ENCODE assay signal across 21 cellular contexts in genomic region chr16:8752706-8753105, GRCh38.
"Had no signal": no experiment of that assay in that cellular context is flagged by ENCODE, and none has a peak within 500 bp of the region (broad histone marks: within the 10 kb centered on the region; RNA-seq: fewer than 3 reads in every experiment).

No MANE protein-coding gene starts in this region.

- H3K27ac ChIP-seq: HL-60, SJSA1, SK-N-MC had no signal

- ATAC-seq: Right ventricle myocardium inferior had no signal

- DNase-seq: KBM-7, NCI-H1092, NCI-H1105 treated with DMSO at 0.1 percent for 48 hours, NCI-H1417 treated with DMSO at 0.1 percent for 48 hours, NCI-H146, NCI-H187, NCI-H2029, NCI-H2081 treated with DMSO at 0.1 percent for 48 hours, NCI-H2171, NCI-H446, NCI-H510A, NCI-H524 treated with DMSO at 0.1 percent for 48 hours, NCI-H69, NCI-H774, SHP77 treated with DMSO at 0.1 percent for 48 hours, T-helper 1 cell had no signal

- H3K9me3 ChIP-seq: MG63, SJSA1 had no signal

- H3K4me3 ChIP-seq: MG63, SJSA1, SK-N-MC had no signal

- H3K36me3 ChIP-seq: MG63, SJSA1 had no signal

- H3K27me3 ChIP-seq: SJSA1 had no signal
